Comparison of ENCODE assay signal across 9 cellular contexts in genomic region chr12:100827901-100828520, GRCh38. TPM values are rescaled to one million over a fixed set of nuclear protein-coding genes. Genes with fewer than 3 reads are reported as not detected.
A peak's percentile ranks its signal among the peaks of the same experiment; 100 is the strongest.
DNase-seq lines count a peak whose midpoint lies in the region; ATAC-seq, FAIRE-seq and TF ChIP-seq lines count a peak whose summit lies in the region.
"Had no signal": no experiment of that assay in that cellular context is flagged by ENCODE, and none has a peak within 500 bp of the region (broad histone marks: within the 10 kb centered on the region; RNA-seq: fewer than 3 reads in every experiment).

No MANE protein-coding gene starts in this region.

- no peaks in the 10 kb centered on the region for H3K27me3 Mint-ChIP-seq in activated T-cell treated with anti-CD3 and anti-CD28 coated beads, Interleukin-2, amount 50 U/mL, for 24 hours

- H3K9me3 Mint-ChIP-seq in activated T-cell treated with anti-CD3 and anti-CD28 coated beads, Interleukin-2, amount 50 U/mL, for 24 hours, result peaks cover 1% of the 10 kb centered on the region

- H3K4me1 Mint-ChIP-seq in activated T-cell treated with anti-CD3 and anti-CD28 coated beads, Interleukin-2, amount 50 U/mL, for 24 hours (ENCODE audit: low read depth), result no peaks in the 10 kb centered on the region

- peak; percentile 77 for TF ChIP-seq CTCF in astrocyte of the spinal cord (IDR thresholded peaks at IDR 0.05; ENCODE audit: low read depth, low read length)

- H3K4me3 ChIP-seq in astrocyte of the spinal cord (ENCODE audit: low read depth, low read length), result no peak overlapping the region

- no peak for ATAC-seq in GM18873 (IDR thresholded peaks at IDR 0.05; ENCODE audit: low FRiP score, unreplicated experiment)

- DNase-seq in Ammon's horn (ENCODE audit: low spot score), result peak; percentile 44
- peak; percentile 7 for DNase-seq in GM19239 (ENCODE audit: insufficient read length, low spot score)
- peak; percentile 38 for DNase-seq in NCI-H1694 (lab: John Stamatoyannopoulos, UW)
- peak; percentile 54 for DNase-seq in astrocyte of the spinal cord (ENCODE audit: low read depth, low spot score)
- peak; percentile 33 for DNase-seq in medulla oblongata (ENCODE audit: extremely low spot score)
- no peak for DNase-seq in ureter (ENCODE audit: low spot score)
- DNase-seq in activated T-cell treated with anti-CD3 and anti-CD28 coated beads, Interleukin-2, amount 50 U/mL, for 24 hours, result no peak

- FAIRE-seq in GM19239 (lab: Jason Lieb, UNC), result no peak
- FAIRE-seq: frontal cortex had no signal

- in situ Hi-C loops in astrocyte of the spinal cord (cut with HindIII; ENCODE audit: low sequenced_read_pairs), result no loop called here

- no peaks in the 10 kb centered on the region for H3K36me3 Mint-ChIP-seq in activated T-cell treated with anti-CD3 and anti-CD28 coated beads, Interleukin-2, amount 50 U/mL, for 24 hours (ENCODE audit: low read depth)

- H3K4me3 Mint-ChIP-seq in activated T-cell treated with anti-CD3 and anti-CD28 coated beads, Interleukin-2, amount 50 U/mL, for 24 hours, result no peak overlapping the region

- no peak overlapping the region for H3K27ac Mint-ChIP-seq in activated T-cell treated with anti-CD3 and anti-CD28 coated beads, Interleukin-2, amount 50 U/mL, for 24 hours

RNA-seq across cellular contexts. Expression of gene ANO4, which starts 33.4 kb away (rescaled TPM):
- total RNA-seq in ureter, result 4.1 TPM

Comparison
In these comparisons a context has a peak if more than half of its experiments do, and no peak if none do; other contexts are left out.
1. DNase-seq: peak in Ammon's horn (single experiment), GM19239 (single experiment), NCI-H1694 (single experiment), astrocyte of the spinal cord (single experiment) and medulla oblongata (single experiment); none in ureter (single experiment) and activated T-cell treated with anti-CD3 and anti-CD28 coated beads, Interleukin-2, amount 50 U/mL, for 24 hours (single experiment).